ENCODE assay signal across 23 cellular contexts in the genomic region with DNA sequence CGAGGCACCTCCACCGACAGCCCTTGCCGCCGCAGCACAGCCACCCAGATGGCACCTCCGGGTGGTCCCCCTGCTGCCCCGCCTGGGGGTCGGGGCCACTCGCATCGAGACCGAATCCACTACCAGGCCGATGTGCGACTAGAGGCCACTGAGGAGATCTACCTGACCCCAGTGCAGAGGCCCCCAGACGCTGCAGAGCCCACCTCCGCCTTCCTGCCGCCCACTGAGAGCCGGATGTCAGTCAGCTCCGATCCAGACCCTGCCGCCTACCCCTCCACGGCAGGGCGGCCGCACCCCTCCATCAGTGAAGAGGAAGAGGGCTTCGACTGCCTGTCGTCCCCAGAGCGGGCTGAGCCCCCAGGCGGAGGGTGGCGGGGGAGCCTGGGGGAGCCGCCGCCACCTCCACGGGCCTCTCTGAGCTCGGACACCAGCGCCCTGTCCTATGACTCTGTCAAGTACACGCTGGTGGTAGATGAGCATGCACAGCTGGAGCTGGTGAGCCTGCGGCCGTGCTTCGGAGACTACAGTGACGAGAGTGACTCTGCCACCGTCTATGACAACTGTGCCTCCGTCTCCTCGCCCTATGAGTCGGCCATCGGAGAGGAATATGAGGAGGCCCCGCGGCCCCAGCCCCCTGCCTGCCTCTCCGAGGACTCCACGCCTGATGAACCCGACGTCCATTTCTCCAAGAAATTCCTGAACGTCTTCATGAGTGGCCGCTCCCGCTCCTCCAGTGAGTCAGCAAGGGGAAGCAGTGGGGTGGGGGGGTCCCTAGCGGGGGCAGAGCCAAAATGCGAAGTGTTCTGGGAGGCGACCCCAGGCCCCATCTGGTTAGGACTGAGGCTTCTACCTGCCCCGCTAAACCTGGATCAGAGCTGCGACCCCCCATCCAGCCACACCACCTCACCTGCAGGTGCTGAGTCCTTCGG. TPM values are rescaled to one million over a fixed set of nuclear protein-coding genes. Genes with fewer than 3 reads are reported as not detected.
"Had no signal": no experiment of that assay in that cellular context is flagged by ENCODE, and none has a peak within 500 bp of the region (broad histone marks: within the 10 kb centered on the region; RNA-seq: fewer than 3 reads in every experiment).

No MANE protein-coding gene starts in this region.

- H3K36me3 ChIP-seq: SJSA1 had no signal

- DNase-seq: activated CD4-positive, alpha-beta T cell treated with anti-CD3 and anti-CD28 coated beads for 4 hours; activated CD8-positive, alpha-beta memory T cell treated with anti-CD3 and anti-CD28 coated beads, Interleukin-2, amount 50 U/mL, for 4 hours; activated CD8-positive, alpha-beta T cell treated with anti-CD3 and anti-CD28 coated beads for 36 hours; activated naive CD4-positive, alpha-beta T cell treated with anti-CD3 and anti-CD28 coated beads, Interleukin-2, amount 50 U/mL, for 16 hours; activated naive CD8-positive, alpha-beta T cell treated with anti-CD3 and anti-CD28 coated beads, Interleukin-2, amount 10 ng/mL, durations not matched to agents 7 days and 5 days; activated T-cell treated with anti-CD3 and anti-CD28 coated beads, Interleukin-2, amount 50 U/mL, for 72 hours; adrenal gland; KG1; NCI-H1048; NCI-H146; NCI-H187 treated with DMSO at 0.1 percent for 48 hours; NCI-H2171 treated with DMSO at 0.1 percent for 48 hours; NCI-H226; NCI-H510A; NCI-H526 treated with DMSO at 0.1 percent for 48 hours; NCI-H82 had no signal

- H3K27ac Mint-ChIP-seq: activated CD8-positive, alpha-beta T cell treated with anti-CD3 and anti-CD28 coated beads for 36 hours; activated naive CD8-positive, alpha-beta T cell treated with anti-CD3 and anti-CD28 coated beads, Interleukin-2, amount 10 ng/mL, durations not matched to agents 7 days and 5 days; activated T-cell treated with anti-CD3 and anti-CD28 coated beads, Interleukin-2, amount 50 U/mL, for 72 hours; T-helper 1 cell treated with Interleukin-12 subunit alpha and Interleukin-12 subunit beta and Interleukin-4 antibody, amounts not matched to agents 30 μg/mL and 1 μg/mL, for 36 hours had no signal

- H3K9me3 Mint-ChIP-seq: activated CD8-positive, alpha-beta T cell treated with anti-CD3 and anti-CD28 coated beads for 36 hours; activated naive CD8-positive, alpha-beta T cell treated with anti-CD3 and anti-CD28 coated beads, Interleukin-2, amount 10 ng/mL, durations not matched to agents 7 days and 5 days; activated T-cell treated with anti-CD3 and anti-CD28 coated beads, Interleukin-2, amount 50 U/mL, for 72 hours; T-helper 1 cell treated with Interleukin-12 subunit alpha and Interleukin-12 subunit beta and Interleukin-4 antibody, amounts not matched to agents 30 μg/mL and 1 μg/mL, for 36 hours had no signal

- ATAC-seq: activated CD4-positive, CD25-positive, alpha-beta regulatory T cell treated with anti-CD3 and anti-CD28 coated beads, Interleukin-2, amount 50 U/mL, for 24 hours; activated CD8-positive, alpha-beta T cell treated with anti-CD3 and anti-CD28 coated beads for 36 hours; activated T-cell treated with anti-CD3 and anti-CD28 coated beads, Interleukin-2, amount 50 U/mL, for 72 hours had no signal

- H3K4me3 Mint-ChIP-seq: activated CD8-positive, alpha-beta T cell treated with anti-CD3 and anti-CD28 coated beads for 36 hours; activated naive CD8-positive, alpha-beta T cell treated with anti-CD3 and anti-CD28 coated beads, Interleukin-2, amount 10 ng/mL, durations not matched to agents 7 days and 5 days; activated T-cell treated with anti-CD3 and anti-CD28 coated beads, Interleukin-2, amount 50 U/mL, for 72 hours; T-helper 1 cell treated with Interleukin-12 subunit alpha and Interleukin-12 subunit beta and Interleukin-4 antibody, amounts not matched to agents 30 μg/mL and 1 μg/mL, for 36 hours had no signal

- H3K4me3 ChIP-seq: adrenal gland, SJSA1 had no signal

- H3K27ac ChIP-seq: SJSA1 had no signal

- FAIRE-seq: bronchial epithelial cell had no signal

- H3K9me3 ChIP-seq: adrenal gland, SJSA1 had no signal

- H3K27me3 ChIP-seq: adrenal gland had no signal

- H3K36me3 Mint-ChIP-seq: activated naive CD8-positive, alpha-beta T cell treated with anti-CD3 and anti-CD28 coated beads, Interleukin-2, amount 10 ng/mL, durations not matched to agents 7 days and 5 days had no signal

RNA-seq across cellular contexts. Expression of gene FREY1, which starts 4.4 kb away (rescaled TPM):
- total RNA-seq: RPMI7951 had no signal
- polyA plus RNA-seq: aorta had no signal

RNA-seq across cellular contexts. Expression of gene LARGE2, which starts 19.7 kb away (rescaled TPM):
- total RNA-seq: LHCN-M2, SJSA1 had no signal
- polyA plus RNA-seq: aorta had no signal
